17 cellular contexts compared by ENCODE assay signal in genomic region chr9:125297917-125298316, GRCh38.
"Had no signal": no experiment of that assay in that cellular context is flagged by ENCODE, and none has a peak within 500 bp of the region (broad histone marks: within the 10 kb centered on the region; RNA-seq: fewer than 3 reads in every experiment).

No MANE protein-coding gene starts in this region.

- H3K27ac ChIP-seq: thoracic aorta had no signal

- H3K27me3 ChIP-seq: heart right ventricle had no signal

- H3K27ac Mint-ChIP-seq: activated T-helper 1 cell treated with anti-CD3 and anti-CD28 coated beads, Interleukin-12 subunit alpha, Interleukin-12 subunit beta, Interleukin-2, Interleukin-4 antibody, amounts not matched to agents 30 ng/mL and 10 ng/mL and 1 ng/mL, durations not matched to agents 14 hours and 24 hours and 36 hours had no signal

- H3K9me3 ChIP-seq: heart right ventricle, thoracic aorta had no signal

- ATAC-seq: activated naive CD4-positive, alpha-beta T cell treated with anti-CD3 and anti-CD28 coated beads, Interleukin-2, amount 50 U/mL, for 72 hours; heart right ventricle; left colon; natural killer cell had no signal

- H3K27me3 Mint-ChIP-seq: T-cell had no signal

- DNase-seq: activated CD4-positive, alpha-beta T cell treated with anti-CD3 and anti-CD28 coated beads for 1 hour; activated CD8-positive, alpha-beta memory T cell treated with anti-CD3 and anti-CD28 coated beads, Interleukin-2, amount 50 U/mL, for 48 hours; amniotic stem cell; cortex of kidney; effector CD4-positive, alpha-beta T cell; foreskin fibroblast; heart right ventricle; left colon; mesendoderm; natural killer cell; retina; stimulated activated CD4-positive, alpha-beta T cell treated with anti-CD3 and anti-CD28 coated beads, Interleukin-2, amount 100 ng/mL, for 48 hours; stimulated activated CD8-positive, alpha-beta memory T cell treated with anti-CD3 and anti-CD28 coated beads, Interleukin-4, amount 100 ng/mL, for 48 hours; T-cell had no signal

- H3K36me3 Mint-ChIP-seq: activated naive CD4-positive, alpha-beta T cell treated with anti-CD3 and anti-CD28 coated beads, Interleukin-2, amount 50 U/mL, for 72 hours; natural killer cell had no signal

- H3K9me3 Mint-ChIP-seq: activated naive CD4-positive, alpha-beta T cell treated with anti-CD3 and anti-CD28 coated beads, Interleukin-2, amount 50 U/mL, for 72 hours; activated T-helper 1 cell treated with anti-CD3 and anti-CD28 coated beads, Interleukin-12 subunit alpha, Interleukin-12 subunit beta, Interleukin-2, Interleukin-4 antibody, amounts not matched to agents 30 ng/mL and 10 ng/mL and 1 ng/mL, durations not matched to agents 14 hours and 24 hours and 36 hours; natural killer cell; T-cell had no signal

- H3K4me3 ChIP-seq: heart right ventricle, thoracic aorta had no signal

- H3K4me3 Mint-ChIP-seq: activated T-helper 1 cell treated with anti-CD3 and anti-CD28 coated beads, Interleukin-12 subunit alpha, Interleukin-12 subunit beta, Interleukin-2, Interleukin-4 antibody, amounts not matched to agents 30 ng/mL and 10 ng/mL and 1 ng/mL, durations not matched to agents 14 hours and 24 hours and 36 hours; natural killer cell; T-cell had no signal
